In the genomic region with DNA sequence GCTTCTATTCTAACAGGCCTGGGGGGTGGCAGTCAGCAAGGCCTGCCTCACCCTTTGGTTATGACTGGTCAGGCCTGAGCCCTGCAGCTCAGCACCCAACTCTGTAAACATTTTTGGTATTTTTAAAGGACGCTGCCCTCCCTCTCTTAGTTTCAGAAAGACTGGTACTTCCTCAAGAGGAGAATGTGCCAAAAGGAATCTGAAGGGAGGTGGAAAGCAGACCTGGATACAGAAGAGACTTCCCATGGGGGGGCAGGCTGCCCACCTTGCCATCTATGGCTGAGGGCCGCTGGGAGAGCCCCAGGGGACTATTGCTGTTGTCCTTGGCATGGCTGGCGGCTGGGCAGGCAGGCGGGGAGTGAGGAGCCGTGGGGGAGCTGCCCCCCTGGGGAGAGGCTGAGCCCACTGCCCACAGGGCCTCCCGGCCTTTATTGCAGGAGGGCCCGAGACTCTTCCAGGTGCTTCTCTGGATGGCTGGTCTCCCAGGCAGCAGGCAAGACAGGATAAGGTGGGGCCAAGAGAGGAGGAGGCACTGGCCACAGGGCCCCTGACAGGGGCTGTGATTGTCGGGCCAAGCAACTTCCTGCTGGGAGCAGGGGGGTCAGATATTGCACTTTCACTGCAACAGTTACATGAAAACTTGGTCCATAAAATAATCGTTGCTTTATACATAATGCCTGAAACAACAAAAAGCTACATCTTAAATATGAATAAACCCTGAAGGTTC, we compare ENCODE assay signal across 9 cellular contexts. TPM values are rescaled to one million over a fixed set of nuclear protein-coding genes. Genes with fewer than 3 reads are reported as not detected.
DNase-seq lines count a peak whose midpoint lies in the region; ATAC-seq lines count a peak whose summit lies in the region.
"Had no signal": no experiment of that assay in that cellular context is flagged by ENCODE, and none has a peak within 500 bp of the region (broad histone marks: within the 10 kb centered on the region; RNA-seq: fewer than 3 reads in every experiment).

No MANE protein-coding gene starts in this region.

- peak overlapping the region; percentile 65 to 91 for H3K27ac Mint-ChIP-seq in stimulated activated naive CD8-positive, alpha-beta T cell treated with anti-CD3 and anti-CD28 coated beads, Interleukin-15, amount 100 ng/mL, for 72 hours
- H3K27ac Mint-ChIP-seq in natural killer cell treated with Interleukin-12 subunit alpha and Interleukin-12 subunit beta and Interleukin-15 and Interleukin-18, amount 100 ng/mL, for 72 hours = peak overlapping the region; percentile 74 to 91

- no peak for DNase-seq in stimulated activated naive CD8-positive, alpha-beta T cell treated with anti-CD3 and anti-CD28 coated beads, Interleukin-15, amount 100 ng/mL, for 72 hours
- no peak for DNase-seq in stimulated activated naive CD8-positive, alpha-beta T cell treated with anti-CD3 and anti-CD28 coated beads, Interleukin-15, Interleukin-2, amounts not matched to agents 100 U/mL and 50 U/mL, for 24 hours
- no peak for DNase-seq in natural killer cell treated with Interleukin-12 subunit alpha and Interleukin-12 subunit beta and Interleukin-15 and Interleukin-18, amount 100 ng/mL, for 72 hours (ENCODE audit: low spot score)
- DNase-seq in NCI-H748 (lab: John Stamatoyannopoulos, UW; ENCODE audit: unreplicated experiment) (no peak), NCI-H146 treated with DMSO at 0.1 percent for 48 hours (lab: John Stamatoyannopoulos, UW; ENCODE audit: unreplicated experiment) (no peak), NK-92 (lab: John Stamatoyannopoulos, UW; ENCODE audit: unreplicated experiment) (no peak), germinal center (ENCODE audit: low spot score) (no peak)
- DNase-seq: DMS 273 treated with DMSO at 0.1 percent for 48 hours had no signal

- no peaks in the 10 kb centered on the region for H3K36me3 Mint-ChIP-seq in natural killer cell treated with Interleukin-12 subunit alpha and Interleukin-12 subunit beta and Interleukin-15 and Interleukin-18, amount 100 ng/mL, for 72 hours

- ATAC-seq in stimulated activated naive CD8-positive, alpha-beta T cell treated with anti-CD3 and anti-CD28 coated beads, Interleukin-15, amount 100 ng/mL, for 72 hours = no peak
- ATAC-seq in stimulated activated naive CD8-positive, alpha-beta T cell treated with anti-CD3 and anti-CD28 coated beads, Interleukin-15, Interleukin-2, amounts not matched to agents 100 U/mL and 50 U/mL, for 24 hours = no peak
- no peak for ATAC-seq in natural killer cell treated with Interleukin-12 subunit alpha and Interleukin-12 subunit beta and Interleukin-15 and Interleukin-18, amount 100 ng/mL, for 72 hours

- H3K9me3 Mint-ChIP-seq in stimulated activated naive CD8-positive, alpha-beta T cell treated with anti-CD3 and anti-CD28 coated beads, Interleukin-15, amount 100 ng/mL, for 72 hours = no peaks in the 10 kb centered on the region
- H3K9me3 Mint-ChIP-seq in natural killer cell treated with Interleukin-12 subunit alpha and Interleukin-12 subunit beta and Interleukin-15 and Interleukin-18, amount 100 ng/mL, for 72 hours = no peaks in the 10 kb centered on the region

- peaks cover 49% of the 10 kb centered on the region for H3K4me1 Mint-ChIP-seq in stimulated activated naive CD8-positive, alpha-beta T cell treated with anti-CD3 and anti-CD28 coated beads, Interleukin-15, amount 100 ng/mL, for 72 hours
- H3K4me1 Mint-ChIP-seq in natural killer cell treated with Interleukin-12 subunit alpha and Interleukin-12 subunit beta and Interleukin-15 and Interleukin-18, amount 100 ng/mL, for 72 hours (ENCODE audit: low read depth in 2 of 2) = peaks cover 24 to 34% of the 10 kb centered on the region in 2 donors

- H3K27me3 Mint-ChIP-seq in stimulated activated naive CD8-positive, alpha-beta T cell treated with anti-CD3 and anti-CD28 coated beads, Interleukin-15, amount 100 ng/mL, for 72 hours = no peaks in the 10 kb centered on the region
- no peaks in the 10 kb centered on the region for H3K27me3 Mint-ChIP-seq in natural killer cell treated with Interleukin-12 subunit alpha and Interleukin-12 subunit beta and Interleukin-15 and Interleukin-18, amount 100 ng/mL, for 72 hours

- peak overlapping the region; percentile 77 for H3K27ac ChIP-seq in cingulate gyrus (ENCODE audit: low read depth, low read length)

- H3K4me3 Mint-ChIP-seq in stimulated activated naive CD8-positive, alpha-beta T cell treated with anti-CD3 and anti-CD28 coated beads, Interleukin-15, amount 100 ng/mL, for 72 hours = peak overlapping the region in 1 of 2 donors; percentile 57
- H3K4me3 Mint-ChIP-seq in natural killer cell treated with Interleukin-12 subunit alpha and Interleukin-12 subunit beta and Interleukin-15 and Interleukin-18, amount 100 ng/mL, for 72 hours = peak overlapping the region; percentile 90

RNA-seq across cellular contexts. Expression of a gene that starts 3.5 kb away (rescaled TPM):
- total RNA-seq in natural killer cell treated with Interleukin-12 subunit alpha and Interleukin-12 subunit beta and Interleukin-15 and Interleukin-18, amount 100 ng/mL, for 72 hours = 100 to 1,000 TPM; 146 to 212 TPM

RNA-seq across cellular contexts. Expression of a gene that starts 8.9 kb away (rescaled TPM):
- 10 to 100 TPM; 19.1 to 36.8 TPM for total RNA-seq in natural killer cell treated with Interleukin-12 subunit alpha and Interleukin-12 subunit beta and Interleukin-15 and Interleukin-18, amount 100 ng/mL, for 72 hours

RNA-seq across cellular contexts. Expression of a gene that starts 17.7 kb away (rescaled TPM):
- 1 to 10 TPM; 4.5 to 6.3 TPM for total RNA-seq in natural killer cell treated with Interleukin-12 subunit alpha and Interleukin-12 subunit beta and Interleukin-15 and Interleukin-18, amount 100 ng/mL, for 72 hours
